ENCODE assay signal across 1 cellular context in genomic region chr10:69045441-69046300, GRCh38.
TF ChIP-seq lines count a peak whose summit lies in the region.

No MANE protein-coding gene starts in this region.

TF ChIP-seq in GM23338, 12 proteins besides CTCF, POLR2A, EP300 and RAD21 (continued from another document):
- TF ChIP-seq REST (IDR thresholded peaks at IDR 0.05; ENCODE audit: unreplicated experiment) (no peak), ZNF114 (CRISPR knock-in tag; IDR thresholded peaks at IDR 0.05) (no peak)
